In the genomic region with DNA sequence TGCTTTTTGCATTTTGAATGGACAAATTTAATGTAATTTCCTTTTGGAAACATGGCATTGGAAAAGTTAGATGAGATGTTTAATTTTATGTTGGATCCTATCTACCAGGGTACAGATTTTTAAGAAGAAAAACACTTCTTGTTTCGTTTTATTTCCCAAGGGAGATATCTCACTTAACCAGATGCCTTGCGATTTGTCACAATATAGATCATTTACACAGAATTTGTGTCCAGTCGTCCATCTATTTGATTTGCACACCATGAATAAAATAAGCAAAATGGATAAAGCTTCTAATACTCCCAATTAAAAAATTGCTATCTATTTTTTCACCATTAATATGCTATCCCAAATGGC, we compare ENCODE assay signal across 1 cellular context.
TF ChIP-seq lines count a peak whose summit lies in the region.

No MANE protein-coding gene starts in this region.

TF ChIP-seq in IMR-90, 13 proteins besides CTCF, POLR2A, EP300 and RAD21:
- TF ChIP-seq NFE2L2 (IDR thresholded peaks at IDR 0.05; ENCODE audit: low read depth, low read length) (no peak), MAZ (IDR thresholded peaks at IDR 0.05; ENCODE audit: borderline replicate concordance, low read depth, low read length) (no peak), FOS (IDR thresholded peaks at IDR 0.05; ENCODE audit: low read depth, low read length) (no peak), RFX5 (IDR thresholded peaks at IDR 0.05; ENCODE audit: low read depth, low read length) (no peak)
- TF ChIP-seq, protein P1, sequence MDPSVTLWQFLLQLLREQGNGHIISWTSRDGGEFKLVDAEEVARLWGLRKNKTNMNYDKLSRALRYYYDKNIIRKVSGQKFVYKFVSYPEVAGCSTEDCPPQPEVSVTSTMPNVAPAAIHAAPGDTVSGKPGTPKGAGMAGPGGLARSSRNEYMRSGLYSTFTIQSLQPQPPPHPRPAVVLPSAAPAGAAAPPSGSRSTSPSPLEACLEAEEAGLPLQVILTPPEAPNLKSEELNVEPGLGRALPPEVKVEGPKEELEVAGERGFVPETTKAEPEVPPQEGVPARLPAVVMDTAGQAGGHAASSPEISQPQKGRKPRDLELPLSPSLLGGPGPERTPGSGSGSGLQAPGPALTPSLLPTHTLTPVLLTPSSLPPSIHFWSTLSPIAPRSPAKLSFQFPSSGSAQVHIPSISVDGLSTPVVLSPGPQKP (IDR thresholded peaks at IDR 0.05; ENCODE audit: borderline replicate concordance, low read depth, low read length) = no peak
